Comparison of ENCODE assay signal across 16 cellular contexts in the genomic region with DNA sequence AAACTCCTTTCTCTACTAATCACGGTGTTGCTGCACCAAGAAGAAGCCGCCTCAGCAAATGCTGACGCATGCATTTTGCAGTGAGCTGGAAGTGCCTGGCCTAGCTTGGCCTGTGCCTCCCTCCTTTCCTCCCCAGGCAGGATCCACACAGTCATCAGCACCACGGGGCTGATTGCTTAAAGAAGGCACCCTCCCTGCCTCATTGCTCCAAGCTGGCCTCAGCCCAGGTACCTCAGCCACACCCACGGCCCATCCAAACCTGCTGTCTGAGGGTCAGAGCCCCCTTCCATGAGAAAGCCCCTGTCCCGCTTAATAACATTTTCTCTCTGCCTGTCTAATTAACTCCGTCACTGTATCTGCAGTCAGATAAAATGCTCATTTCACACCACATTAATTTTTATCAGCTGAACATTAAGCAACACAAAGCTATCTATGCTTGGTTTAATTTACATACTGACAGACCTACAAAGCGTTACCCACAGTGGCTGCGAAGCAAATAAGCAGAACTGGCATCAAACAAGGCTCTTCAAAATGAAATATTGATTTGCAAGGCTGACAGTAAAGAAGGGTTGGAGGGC.
A peak's percentile ranks its signal among the peaks of the same experiment; 100 is the strongest.
DNase-seq lines count a peak whose midpoint lies in the region; ATAC-seq and TF ChIP-seq lines count a peak whose summit lies in the region.
"Had no signal": no experiment of that assay in that cellular context is flagged by ENCODE, and none has a peak within 500 bp of the region (broad histone marks: within the 10 kb centered on the region; RNA-seq: fewer than 3 reads in every experiment).

No MANE protein-coding gene starts in this region.

- H3K36me3 Mint-ChIP-seq in GM23338 (ENCODE audit: low read depth) = no peaks in the 10 kb centered on the region

- H4K20me1 ChIP-seq in GM23338 (replicated peaks; ENCODE audit: insufficient read depth) = no peaks in the 10 kb centered on the region

- no peaks in the 10 kb centered on the region for H3K36me3 ChIP-seq in GM23338 (ENCODE audit: insufficient read depth)
- H3K36me3 ChIP-seq in mucosa of descending colon (ENCODE audit: low read depth) = no peaks in the 10 kb centered on the region
- H3K36me3 ChIP-seq: breast epithelium, upper lobe of left lung had no signal

- peak; percentile 23; the same call in 2 of the 3 replicates for ATAC-seq in GM23338
- peak; percentile 57 for ATAC-seq in mucosa of descending colon
- ATAC-seq in HG02623 (IDR thresholded peaks at IDR 0.05; ENCODE audit: unreplicated experiment) = no peak

- no peaks in the 10 kb centered on the region for H3F3A ChIP-seq in GM23338 (replicated peaks; ENCODE audit: low read depth)

- no peak overlapping the region for H3K4me2 ChIP-seq in GM23338

- intact Hi-C loops in mucosa of descending colon (cut with DNase I, micrococcal nuclease) = no loop called here

- no peaks in the 10 kb centered on the region for H3K79me2 ChIP-seq in GM23338 (replicated peaks; ENCODE audit: insufficient read depth)

- H3K4me1 ChIP-seq in GM23338 (ENCODE audit: insufficient read depth) (peaks cover 24% of the 10 kb centered on the region), mucosa of descending colon (ENCODE audit: low read depth) (no peaks in the 10 kb centered on the region)
- H3K4me1 ChIP-seq: breast epithelium, upper lobe of left lung had no signal

- no peak overlapping the region for H3K27ac ChIP-seq in GM23338 (ENCODE audit: low read depth)
- H3K27ac ChIP-seq: breast epithelium, C4-2B, upper lobe of left lung had no signal

- peak; percentile 44 for DNase-seq in activated CD4-positive, alpha-beta T cell treated with anti-CD3 and anti-CD28 coated beads for 48 hours
- DNase-seq in activated CD4-positive, alpha-beta T cell treated with anti-CD3 and anti-CD28 coated beads, Interleukin-2, amount 50 U/mL, for 1 hour = no peak
- DNase-seq in GM23338 (ENCODE audit: low spot score) (no peak), mucosa of descending colon (no peak), NCI-H2029 treated with DMSO at 0.1 percent for 48 hours (lab: John Stamatoyannopoulos, UW) (no peak), SIG-M5 treated with dmso at 0.1 percent for 504 hours (lab: John Stamatoyannopoulos, UW; ENCODE audit: unreplicated experiment) (no peak)
- peak; percentile 40 for DNase-seq in central memory CD4-positive, alpha-beta T cell
- DNase-seq: activated CD8-positive, alpha-beta memory T cell treated with anti-CD3 and anti-CD28 coated beads for 24 hours; DMS79; natural killer cell; NCI-H446; upper lobe of left lung had no signal

- no peak overlapping the region for H3K27ac Mint-ChIP-seq in GM23338
- H3K27ac Mint-ChIP-seq: natural killer cell had no signal

- H3K9me3 Mint-ChIP-seq in GM23338 = peaks cover 3% of the 10 kb centered on the region; the same call in 1 of the 3 replicates

- H3K27me3 Mint-ChIP-seq in GM23338 (ENCODE audit: insufficient read depth, low read depth, poor library complexity) = no peaks in the 10 kb centered on the region

- no peaks in the 10 kb centered on the region for H3K27me3 ChIP-seq in GM23338 (ENCODE audit: insufficient read depth)
- H3K27me3 ChIP-seq: breast epithelium, upper lobe of left lung had no signal

- no peak overlapping the region for H3K4me3 Mint-ChIP-seq in GM23338
- H3K4me3 Mint-ChIP-seq: natural killer cell had no signal

- TF ChIP-seq CTCF in GM23338 (conservative IDR thresholded peaks at IDR 0.05; ENCODE audit: low read depth in 2 of 2) (no peak), mucosa of descending colon (IDR thresholded peaks at IDR 0.05) (no peak)

- H3K9me2 ChIP-seq in GM23338 (ENCODE audit: insufficient read depth) = peaks cover 14% of the 10 kb centered on the region; the same call in 1 of the 2 replicates

- no peaks in the 10 kb centered on the region for H3K9me3 ChIP-seq in mucosa of descending colon

- H2AFZ ChIP-seq in GM23338 = no peak overlapping the region

- H3K4me3 ChIP-seq in GM23338 = no peak overlapping the region
- no peak overlapping the region for H3K4me3 ChIP-seq in mucosa of descending colon
- H3K4me3 ChIP-seq: breast epithelium, lung, upper lobe of left lung had no signal

- H3K4me1 Mint-ChIP-seq in GM23338 = peaks cover 37% of the 10 kb centered on the region

TF ChIP-seq in GM23338, 12 proteins besides CTCF, POLR2A, EP300 and RAD21 (continues in another document):
- TF ChIP-seq ZNF331 (CRISPR knock-in tag; IDR thresholded peaks at IDR 0.05; ENCODE audit: low read depth) (no peak), POLR2AphosphoS5 (IDR thresholded peaks at IDR 0.05; ENCODE audit: low read depth) (no peak), JUNB (IDR thresholded peaks at IDR 0.05; ENCODE audit: unreplicated experiment) (no peak), EZH2phosphoT487 (IDR thresholded peaks at IDR 0.05; ENCODE audit: unreplicated experiment) (no peak), CREB1 (CRISPR knock-in tag; IDR thresholded peaks at IDR 0.05; ENCODE audit: low read depth) (no peak)
- TF ChIP-seq, protein P1, sequence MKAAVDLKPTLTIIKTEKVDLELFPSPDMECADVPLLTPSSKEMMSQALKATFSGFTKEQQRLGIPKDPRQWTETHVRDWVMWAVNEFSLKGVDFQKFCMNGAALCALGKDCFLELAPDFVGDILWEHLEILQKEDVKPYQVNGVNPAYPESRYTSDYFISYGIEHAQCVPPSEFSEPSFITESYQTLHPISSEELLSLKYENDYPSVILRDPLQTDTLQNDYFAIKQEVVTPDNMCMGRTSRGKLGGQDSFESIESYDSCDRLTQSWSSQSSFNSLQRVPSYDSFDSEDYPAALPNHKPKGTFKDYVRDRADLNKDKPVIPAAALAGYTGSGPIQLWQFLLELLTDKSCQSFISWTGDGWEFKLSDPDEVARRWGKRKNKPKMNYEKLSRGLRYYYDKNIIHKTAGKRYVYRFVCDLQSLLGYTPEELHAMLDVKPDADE (IDR thresholded peaks at IDR 0.05) = no peak
- TF ChIP-seq, protein P2, sequence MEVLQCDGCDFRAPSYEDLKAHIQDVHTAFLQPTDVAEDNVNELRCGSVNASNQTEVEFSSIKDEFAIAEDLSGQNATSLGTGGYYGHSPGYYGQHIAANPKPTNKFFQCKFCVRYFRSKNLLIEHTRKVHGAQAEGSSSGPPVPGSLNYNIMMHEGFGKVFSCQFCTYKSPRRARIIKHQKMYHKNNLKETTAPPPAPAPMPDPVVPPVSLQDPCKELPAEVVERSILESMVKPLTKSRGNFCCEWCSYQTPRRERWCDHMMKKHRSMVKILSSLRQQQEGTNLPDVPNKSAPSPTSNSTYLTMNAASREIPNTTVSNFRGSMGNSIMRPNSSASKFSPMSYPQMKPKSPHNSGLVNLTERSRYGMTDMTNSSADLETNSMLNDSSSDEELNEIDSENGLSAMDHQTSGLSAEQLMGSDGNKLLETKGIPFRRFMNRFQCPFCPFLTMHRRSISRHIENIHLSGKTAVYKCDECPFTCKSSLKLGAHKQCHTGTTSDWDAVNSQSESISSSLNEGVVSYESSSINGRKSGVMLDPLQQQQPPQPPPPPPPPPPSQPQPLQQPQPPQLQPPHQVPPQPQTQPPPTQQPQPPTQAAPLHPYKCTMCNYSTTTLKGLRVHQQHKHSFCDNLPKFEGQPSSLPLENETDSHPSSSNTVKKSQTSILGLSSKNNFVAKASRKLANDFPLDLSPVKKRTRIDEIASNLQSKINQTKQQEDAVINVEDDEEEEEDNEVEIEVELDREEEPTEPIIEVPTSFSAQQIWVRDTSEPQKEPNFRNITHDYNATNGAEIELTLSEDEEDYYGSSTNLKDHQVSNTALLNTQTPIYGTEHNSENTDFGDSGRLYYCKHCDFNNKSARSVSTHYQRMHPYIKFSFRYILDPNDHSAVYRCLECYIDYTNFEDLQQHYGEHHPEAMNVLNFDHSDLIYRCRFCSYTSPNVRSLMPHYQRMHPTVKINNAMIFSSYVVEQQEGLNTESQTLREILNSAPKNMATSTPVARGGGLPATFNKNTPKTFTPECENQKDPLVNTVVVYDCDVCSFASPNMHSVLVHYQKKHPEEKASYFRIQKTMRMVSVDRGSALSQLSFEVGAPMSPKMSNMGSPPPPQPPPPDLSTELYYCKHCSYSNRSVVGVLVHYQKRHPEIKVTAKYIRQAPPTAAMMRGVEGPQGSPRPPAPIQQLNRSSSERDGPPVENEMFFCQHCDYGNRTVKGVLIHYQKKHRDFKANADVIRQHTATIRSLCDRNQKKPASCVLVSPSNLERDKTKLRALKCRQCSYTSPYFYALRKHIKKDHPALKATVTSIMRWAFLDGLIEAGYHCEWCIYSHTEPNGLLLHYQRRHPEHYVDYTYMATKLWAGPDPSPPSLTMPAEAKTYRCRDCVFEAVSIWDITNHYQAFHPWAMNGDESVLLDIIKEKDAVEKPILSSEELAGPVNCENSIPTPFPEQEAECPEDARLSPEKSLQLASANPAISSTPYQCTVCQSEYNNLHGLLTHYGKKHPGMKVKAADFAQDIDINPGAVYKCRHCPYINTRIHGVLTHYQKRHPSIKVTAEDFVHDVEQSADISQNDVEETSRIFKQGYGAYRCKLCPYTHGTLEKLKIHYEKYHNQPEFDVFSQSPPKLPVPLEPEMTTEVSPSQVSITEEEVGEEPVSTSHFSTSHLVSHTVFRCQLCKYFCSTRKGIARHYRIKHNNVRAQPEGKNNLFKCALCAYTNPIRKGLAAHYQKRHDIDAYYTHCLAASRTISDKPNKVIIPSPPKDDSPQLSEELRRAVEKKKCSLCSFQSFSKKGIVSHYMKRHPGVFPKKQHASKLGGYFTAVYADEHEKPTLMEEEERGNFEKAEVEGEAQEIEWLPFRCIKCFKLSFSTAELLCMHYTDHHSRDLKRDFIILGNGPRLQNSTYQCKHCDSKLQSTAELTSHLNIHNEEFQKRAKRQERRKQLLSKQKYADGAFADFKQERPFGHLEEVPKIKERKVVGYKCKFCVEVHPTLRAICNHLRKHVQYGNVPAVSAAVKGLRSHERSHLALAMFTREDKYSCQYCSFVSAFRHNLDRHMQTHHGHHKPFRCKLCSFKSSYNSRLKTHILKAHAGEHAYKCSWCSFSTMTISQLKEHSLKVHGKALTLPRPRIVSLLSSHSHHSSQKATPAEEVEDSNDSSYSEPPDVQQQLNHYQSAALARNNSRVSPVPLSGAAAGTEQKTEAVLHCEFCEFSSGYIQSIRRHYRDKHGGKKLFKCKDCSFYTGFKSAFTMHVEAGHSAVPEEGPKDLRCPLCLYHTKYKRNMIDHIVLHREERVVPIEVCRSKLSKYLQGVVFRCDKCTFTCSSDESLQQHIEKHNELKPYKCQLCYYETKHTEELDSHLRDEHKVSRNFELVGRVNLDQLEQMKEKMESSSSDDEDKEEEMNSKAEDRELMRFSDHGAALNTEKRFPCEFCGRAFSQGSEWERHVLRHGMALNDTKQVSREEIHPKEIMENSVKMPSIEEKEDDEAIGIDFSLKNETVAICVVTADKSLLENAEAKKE (CRISPR knock-in tag; IDR thresholded peaks at IDR 0.05) = no peak

Comparison
In these comparisons a context has a peak if more than half of its experiments do, and no peak if none do; other contexts are left out.
1. DNase-seq: peak in activated CD4-positive, alpha-beta T cell treated with anti-CD3 and anti-CD28 coated beads for 48 hours (single experiment) and central memory CD4-positive, alpha-beta T cell (single experiment); none in activated CD4-positive, alpha-beta T cell treated with anti-CD3 and anti-CD28 coated beads, Interleukin-2, amount 50 U/mL, for 1 hour (single experiment), GM23338 (single experiment), mucosa of descending colon (0 of 3), NCI-H2029 treated with DMSO at 0.1 percent for 48 hours (single experiment) and SIG-M5 treated with dmso at 0.1 percent for 504 hours (single experiment).